9 cellular contexts compared by ENCODE assay signal in the genomic region with DNA sequence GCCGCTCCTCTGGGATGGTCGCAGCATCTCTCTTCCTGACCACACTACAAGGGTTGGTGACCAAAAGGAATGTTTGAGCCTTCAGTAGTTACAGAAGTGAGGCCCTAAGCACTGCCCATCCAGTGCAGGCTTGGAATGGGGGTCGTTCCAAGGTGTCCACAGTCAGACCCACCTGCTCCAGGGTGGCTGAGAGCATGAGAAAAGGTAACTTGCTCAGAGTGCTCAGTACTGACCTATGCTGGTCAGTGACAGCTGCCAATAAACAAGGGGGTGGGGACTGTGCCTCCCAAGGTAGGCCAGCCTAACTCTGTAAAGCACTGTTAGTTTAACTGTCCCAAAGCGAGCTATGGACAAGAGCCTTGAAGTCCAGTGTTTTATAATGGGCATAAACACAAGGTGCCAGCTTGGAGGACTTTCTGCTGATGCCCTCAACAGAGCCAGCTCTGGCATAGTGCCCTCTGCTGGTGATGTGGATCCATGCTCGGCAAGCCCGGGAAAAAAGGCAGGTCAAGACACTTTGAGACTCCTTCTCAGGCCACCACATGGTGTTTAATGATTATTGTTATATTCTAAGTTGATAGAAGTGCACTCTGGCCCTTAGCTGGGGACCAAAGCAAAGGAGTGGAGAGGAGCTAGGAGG.
DNase-seq lines count a peak whose midpoint lies in the region; ATAC-seq, FAIRE-seq and TF ChIP-seq lines count a peak whose summit lies in the region.
"Had no signal": no experiment of that assay in that cellular context is flagged by ENCODE, and none has a peak within 500 bp of the region (broad histone marks: within the 10 kb centered on the region; RNA-seq: fewer than 3 reads in every experiment).

No MANE protein-coding gene starts in this region.

- intact Hi-C loops in testis (cut with DNase I; ENCODE audit: low total_unique reads) = no loop called here

- H3K4me3 ChIP-seq in AG09309 (ENCODE audit: control insufficient read depth, low read depth, low read length) (no peak overlapping the region), testis (no peak overlapping the region)
- H3K4me3 ChIP-seq: skin epidermis had no signal

- TF ChIP-seq CTCF in AG09309 (IDR thresholded peaks at IDR 0.05; ENCODE audit: control insufficient read depth, insufficient read depth, low read depth, low read length, missing control alignments) (peak; percentile 89), nephron (IDR thresholded peaks at IDR 0.05; ENCODE audit: unreplicated experiment in 3 of 3) (peak; percentile 43 to 63 (median 53)), testis (IDR thresholded peaks at IDR 0.05) (peak; percentile 31 to 54 (median 45))

- DNase-seq in AG09309 (ENCODE audit: low read depth) = no peak
- DNase-seq in GM18507 (ENCODE audit: extremely low spot score, insufficient read length, low read depth) = peak; percentile 44
- peak; percentile 7 for DNase-seq in NCI-H748 treated with DMSO at 0.1 percent for 48 hours (lab: John Stamatoyannopoulos, UW)
- peak; percentile 76 for DNase-seq in activated CD8-positive, alpha-beta memory T cell treated with anti-CD3 and anti-CD28 coated beads, Interleukin-2, amount 50 U/mL, for 48 hours
- peak; percentile 86 for DNase-seq in testis

- peak; percentile 66 for ATAC-seq in HG03159 (IDR thresholded peaks at IDR 0.05; ENCODE audit: unreplicated experiment)
- ATAC-seq in esophagus mucosa = peak; percentile 55

- H3K27ac Mint-ChIP-seq in nephron = no peak overlapping the region

- WGBS in testis, 2 donors = 58 to 67% methylated on average over 5 to 6 of the region's 6 CpGs

- no peaks in the 10 kb centered on the region for H3K9me3 Mint-ChIP-seq in nephron

- H3K27me3 Mint-ChIP-seq in nephron (ENCODE audit: low read depth) = peaks cover 10% of the 10 kb centered on the region

- H3K36me3 ChIP-seq in testis (ENCODE audit: low read depth, missing control alignments) = no peaks in the 10 kb centered on the region

- no peaks in the 10 kb centered on the region for H3K9me3 ChIP-seq in testis

- H3K4me1 ChIP-seq in testis = no peaks in the 10 kb centered on the region

- peaks cover 6% of the 10 kb centered on the region for H3K4me1 Mint-ChIP-seq in nephron

- no peak for TF ChIP-seq POLR2A in testis (IDR thresholded peaks at IDR 0.05)

- H3K4me3 Mint-ChIP-seq in nephron = no peak overlapping the region

- FAIRE-seq in GM18507 (lab: Jason Lieb, UNC) = peak; percentile 77

- no peak overlapping the region for H3K27ac ChIP-seq in testis
- H3K27ac ChIP-seq: skin epidermis had no signal

- no peaks in the 10 kb centered on the region for H3K27me3 ChIP-seq in testis

- no peaks in the 10 kb centered on the region for H3K36me3 Mint-ChIP-seq in nephron (ENCODE audit: low read depth)
